1 cellular context compared by ENCODE assay signal in genomic region chr13:27595055-27595811, GRCh38.
TF ChIP-seq lines count a peak whose summit lies in the region.

No MANE protein-coding gene starts in this region.

TF ChIP-seq in H1, 55 proteins besides CTCF, POLR2A, EP300 and RAD21:
- TF ChIP-seq SP1 (IDR thresholded peaks at IDR 0.05; ENCODE audit: low read depth, low read length), result no peak
- TF ChIP-seq GABPA (IDR thresholded peaks at IDR 0.05; ENCODE audit: borderline replicate concordance, insufficient read depth, low read length), result no peak
- no peak for TF ChIP-seq ZNF274 (IDR thresholded peaks at IDR 0.05; ENCODE audit: borderline replicate concordance, extremely low read depth, low read length)
- TF ChIP-seq CHD2 (IDR thresholded peaks at IDR 0.05; ENCODE audit: low read length), result no peak
- no peak for TF ChIP-seq BRCA1 (IDR thresholded peaks at IDR 0.05; ENCODE audit: low read depth, low read length)
- TF ChIP-seq, protein P1, sequence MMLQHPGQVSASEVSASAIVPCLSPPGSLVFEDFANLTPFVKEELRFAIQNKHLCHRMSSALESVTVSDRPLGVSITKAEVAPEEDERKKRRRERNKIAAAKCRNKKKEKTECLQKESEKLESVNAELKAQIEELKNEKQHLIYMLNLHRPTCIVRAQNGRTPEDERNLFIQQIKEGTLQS (IDR thresholded peaks at IDR 0.05; ENCODE audit: insufficient read depth, low read depth, low read length), result no peak
- no peak for TF ChIP-seq POLR2AphosphoS5 (IDR thresholded peaks at IDR 0.05; ENCODE audit: low read depth, low read length)
- TF ChIP-seq CEBPB (IDR thresholded peaks at IDR 0.05; ENCODE audit: low read depth, low read length), result no peak
- TF ChIP-seq, protein P2, sequence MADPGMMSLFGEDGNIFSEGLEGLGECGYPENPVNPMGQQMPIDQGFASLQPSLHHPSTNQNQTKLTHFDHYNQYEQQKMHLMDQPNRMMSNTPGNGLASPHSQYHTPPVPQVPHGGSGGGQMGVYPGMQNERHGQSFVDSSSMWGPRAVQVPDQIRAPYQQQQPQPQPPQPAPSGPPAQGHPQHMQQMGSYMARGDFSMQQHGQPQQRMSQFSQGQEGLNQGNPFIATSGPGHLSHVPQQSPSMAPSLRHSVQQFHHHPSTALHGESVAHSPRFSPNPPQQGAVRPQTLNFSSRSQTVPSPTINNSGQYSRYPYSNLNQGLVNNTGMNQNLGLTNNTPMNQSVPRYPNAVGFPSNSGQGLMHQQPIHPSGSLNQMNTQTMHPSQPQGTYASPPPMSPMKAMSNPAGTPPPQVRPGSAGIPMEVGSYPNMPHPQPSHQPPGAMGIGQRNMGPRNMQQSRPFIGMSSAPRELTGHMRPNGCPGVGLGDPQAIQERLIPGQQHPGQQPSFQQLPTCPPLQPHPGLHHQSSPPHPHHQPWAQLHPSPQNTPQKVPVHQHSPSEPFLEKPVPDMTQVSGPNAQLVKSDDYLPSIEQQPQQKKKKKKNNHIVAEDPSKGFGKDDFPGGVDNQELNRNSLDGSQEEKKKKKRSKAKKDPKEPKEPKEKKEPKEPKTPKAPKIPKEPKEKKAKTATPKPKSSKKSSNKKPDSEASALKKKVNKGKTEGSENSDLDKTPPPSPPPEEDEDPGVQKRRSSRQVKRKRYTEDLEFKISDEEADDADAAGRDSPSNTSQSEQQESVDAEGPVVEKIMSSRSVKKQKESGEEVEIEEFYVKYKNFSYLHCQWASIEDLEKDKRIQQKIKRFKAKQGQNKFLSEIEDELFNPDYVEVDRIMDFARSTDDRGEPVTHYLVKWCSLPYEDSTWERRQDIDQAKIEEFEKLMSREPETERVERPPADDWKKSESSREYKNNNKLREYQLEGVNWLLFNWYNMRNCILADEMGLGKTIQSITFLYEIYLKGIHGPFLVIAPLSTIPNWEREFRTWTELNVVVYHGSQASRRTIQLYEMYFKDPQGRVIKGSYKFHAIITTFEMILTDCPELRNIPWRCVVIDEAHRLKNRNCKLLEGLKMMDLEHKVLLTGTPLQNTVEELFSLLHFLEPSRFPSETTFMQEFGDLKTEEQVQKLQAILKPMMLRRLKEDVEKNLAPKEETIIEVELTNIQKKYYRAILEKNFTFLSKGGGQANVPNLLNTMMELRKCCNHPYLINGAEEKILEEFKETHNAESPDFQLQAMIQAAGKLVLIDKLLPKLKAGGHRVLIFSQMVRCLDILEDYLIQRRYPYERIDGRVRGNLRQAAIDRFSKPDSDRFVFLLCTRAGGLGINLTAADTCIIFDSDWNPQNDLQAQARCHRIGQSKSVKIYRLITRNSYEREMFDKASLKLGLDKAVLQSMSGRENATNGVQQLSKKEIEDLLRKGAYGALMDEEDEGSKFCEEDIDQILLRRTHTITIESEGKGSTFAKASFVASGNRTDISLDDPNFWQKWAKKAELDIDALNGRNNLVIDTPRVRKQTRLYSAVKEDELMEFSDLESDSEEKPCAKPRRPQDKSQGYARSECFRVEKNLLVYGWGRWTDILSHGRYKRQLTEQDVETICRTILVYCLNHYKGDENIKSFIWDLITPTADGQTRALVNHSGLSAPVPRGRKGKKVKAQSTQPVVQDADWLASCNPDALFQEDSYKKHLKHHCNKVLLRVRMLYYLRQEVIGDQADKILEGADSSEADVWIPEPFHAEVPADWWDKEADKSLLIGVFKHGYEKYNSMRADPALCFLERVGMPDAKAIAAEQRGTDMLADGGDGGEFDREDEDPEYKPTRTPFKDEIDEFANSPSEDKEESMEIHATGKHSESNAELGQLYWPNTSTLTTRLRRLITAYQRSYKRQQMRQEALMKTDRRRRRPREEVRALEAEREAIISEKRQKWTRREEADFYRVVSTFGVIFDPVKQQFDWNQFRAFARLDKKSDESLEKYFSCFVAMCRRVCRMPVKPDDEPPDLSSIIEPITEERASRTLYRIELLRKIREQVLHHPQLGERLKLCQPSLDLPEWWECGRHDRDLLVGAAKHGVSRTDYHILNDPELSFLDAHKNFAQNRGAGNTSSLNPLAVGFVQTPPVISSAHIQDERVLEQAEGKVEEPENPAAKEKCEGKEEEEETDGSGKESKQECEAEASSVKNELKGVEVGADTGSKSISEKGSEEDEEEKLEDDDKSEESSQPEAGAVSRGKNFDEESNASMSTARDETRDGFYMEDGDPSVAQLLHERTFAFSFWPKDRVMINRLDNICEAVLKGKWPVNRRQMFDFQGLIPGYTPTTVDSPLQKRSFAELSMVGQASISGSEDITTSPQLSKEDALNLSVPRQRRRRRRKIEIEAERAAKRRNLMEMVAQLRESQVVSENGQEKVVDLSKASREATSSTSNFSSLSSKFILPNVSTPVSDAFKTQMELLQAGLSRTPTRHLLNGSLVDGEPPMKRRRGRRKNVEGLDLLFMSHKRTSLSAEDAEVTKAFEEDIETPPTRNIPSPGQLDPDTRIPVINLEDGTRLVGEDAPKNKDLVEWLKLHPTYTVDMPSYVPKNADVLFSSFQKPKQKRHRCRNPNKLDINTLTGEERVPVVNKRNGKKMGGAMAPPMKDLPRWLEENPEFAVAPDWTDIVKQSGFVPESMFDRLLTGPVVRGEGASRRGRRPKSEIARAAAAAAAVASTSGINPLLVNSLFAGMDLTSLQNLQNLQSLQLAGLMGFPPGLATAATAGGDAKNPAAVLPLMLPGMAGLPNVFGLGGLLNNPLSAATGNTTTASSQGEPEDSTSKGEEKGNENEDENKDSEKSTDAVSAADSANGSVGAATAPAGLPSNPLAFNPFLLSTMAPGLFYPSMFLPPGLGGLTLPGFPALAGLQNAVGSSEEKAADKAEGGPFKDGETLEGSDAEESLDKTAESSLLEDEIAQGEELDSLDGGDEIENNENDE (IDR thresholded peaks at IDR 0.05; ENCODE audit: insufficient replicate concordance, low read length), result no peak
- no peak for TF ChIP-seq TCF12 (IDR thresholded peaks at IDR 0.05; ENCODE audit: low read depth, low read length)
- no peak for TF ChIP-seq MAFK (IDR thresholded peaks at IDR 0.05; ENCODE audit: low read depth, low read length)
- no peak for TF ChIP-seq KDM5A (IDR thresholded peaks at IDR 0.05; ENCODE audit: low read length)
- no peak for TF ChIP-seq SAP30 (IDR thresholded peaks at IDR 0.05; ENCODE audit: insufficient read depth, insufficient replicate concordance, low read length)
- no peak for TF ChIP-seq KDM1A (IDR thresholded peaks at IDR 0.05; ENCODE audit: borderline replicate concordance, low read length)
- TF ChIP-seq NRF1 (IDR thresholded peaks at IDR 0.05; ENCODE audit: low read depth, low read length), result no peak
- no peak for TF ChIP-seq YY1 (IDR thresholded peaks at IDR 0.05; ENCODE audit: low read depth, low read length)
- no peak for TF ChIP-seq E2F6 (IDR thresholded peaks at IDR 0.05)
